17 cellular contexts compared by ENCODE assay signal in genomic region chr10:7117806-7118674, GRCh38.
DNase-seq lines count a peak whose midpoint lies in the region; ATAC-seq and TF ChIP-seq lines count a peak whose summit lies in the region.
"Had no signal": no experiment of that assay in that cellular context is flagged by ENCODE, and none has a peak within 500 bp of the region (broad histone marks: within the 10 kb centered on the region; RNA-seq: fewer than 3 reads in every experiment).

No MANE protein-coding gene starts in this region.

- H3K27ac ChIP-seq in caudate nucleus (ENCODE audit: low read depth, low read length): peak overlapping the region; percentile 14
- peak overlapping the region; percentile 35 for H3K27ac ChIP-seq in layer of hippocampus (ENCODE audit: low read depth, low read length)
- H3K27ac ChIP-seq: A549 had no signal

- no peaks in the 10 kb centered on the region for H3K27me3 ChIP-seq in layer of hippocampus (ENCODE audit: control insufficient read depth, insufficient read depth, low read length)

- intact Hi-C loops in posterior cingulate gyrus (cut with DNase I): no loop called here
- intact Hi-C loops in CD14-positive monocyte (cut with micrococcal nuclease): no loop called here
- intact Hi-C loops in natural killer cell (cut with micrococcal nuclease): no loop called here

- no peaks in the 10 kb centered on the region for H3K36me3 Mint-ChIP-seq in activated naive CD8-positive, alpha-beta T cell treated with anti-CD3 and anti-CD28 coated beads for 36 hours
- H3K36me3 Mint-ChIP-seq in CD14-positive monocyte: no peaks in the 10 kb centered on the region
- H3K36me3 Mint-ChIP-seq in natural killer cell: no peaks in the 10 kb centered on the region
- H3K36me3 Mint-ChIP-seq: CD4-positive, CD25-positive, alpha-beta regulatory T cell had no signal

- DNase-seq in MV-4-11 (lab: John Stamatoyannopoulos, UW) (peak; percentile 33), caudate nucleus (lab: John Stamatoyannopoulos, UW) (peak in 29 of 61 donors; percentile 2 to 55 (median 23)), posterior cingulate gyrus (peak in 7 of 10 donors; percentile 20 to 69 (median 34)), HPDE6-E6E7 (ENCODE audit: extremely low spot score) (no peak), CD14-positive monocyte (ENCODE audit: low spot score) (no peak), natural killer cell (no peak)
- DNase-seq in activated naive CD8-positive, alpha-beta T cell treated with anti-CD3 and anti-CD28 coated beads for 36 hours: no peak
- DNase-seq: CD4-positive, CD25-positive, alpha-beta regulatory T cell; HFFc6; KG1; NCI-H1092; NCI-H2171; NCI-H446 treated with DMSO at 0.1 percent for 48 hours; NCI-H774; SHP77 treated with DMSO at 0.1 percent for 48 hours had no signal

- H3K27ac Mint-ChIP-seq in activated naive CD8-positive, alpha-beta T cell treated with anti-CD3 and anti-CD28 coated beads for 36 hours: no peak overlapping the region
- H3K27ac Mint-ChIP-seq in CD14-positive monocyte (peak overlapping the region in 1 of 7 donors; percentile 73), natural killer cell (peak overlapping the region in 1 of 2 donors; percentile 10)
- H3K27ac Mint-ChIP-seq: HFFc6 had no signal

- TF ChIP-seq CTCF in CD14-positive monocyte (IDR thresholded peaks at IDR 0.05): no peak
- TF ChIP-seq CTCF in natural killer cell (IDR thresholded peaks at IDR 0.05): no peak

- no peaks in the 10 kb centered on the region for H3K27me3 Mint-ChIP-seq in activated naive CD8-positive, alpha-beta T cell treated with anti-CD3 and anti-CD28 coated beads for 36 hours
- peaks cover 0 to 2% (median 0%) of the 10 kb centered on the region in 3 donors for H3K27me3 Mint-ChIP-seq in CD14-positive monocyte (ENCODE audit: low read depth in 3 of 3)
- no peaks in the 10 kb centered on the region for H3K27me3 Mint-ChIP-seq in natural killer cell (ENCODE audit: low read depth in 2 of 2)

- ATAC-seq in natural killer cell: no peak
- ATAC-seq: A549 had no signal

- H3K9me3 Mint-ChIP-seq in activated naive CD8-positive, alpha-beta T cell treated with anti-CD3 and anti-CD28 coated beads for 36 hours: no peaks in the 10 kb centered on the region
- H3K9me3 Mint-ChIP-seq in CD14-positive monocyte (peaks cover 0 to 1% (median 0%) of the 10 kb centered on the region in 7 donors), natural killer cell (no peaks in the 10 kb centered on the region)
- H3K9me3 Mint-ChIP-seq: CD4-positive, CD25-positive, alpha-beta regulatory T cell had no signal

- no peak overlapping the region for H3K4me3 Mint-ChIP-seq in activated naive CD8-positive, alpha-beta T cell treated with anti-CD3 and anti-CD28 coated beads for 36 hours
- H3K4me3 Mint-ChIP-seq in CD14-positive monocyte (no peak overlapping the region), natural killer cell (no peak overlapping the region)
- H3K4me3 Mint-ChIP-seq: CD4-positive, CD25-positive, alpha-beta regulatory T cell; HFFc6 had no signal

- peaks cover 3% of the 10 kb centered on the region for H3K4me1 Mint-ChIP-seq in activated naive CD8-positive, alpha-beta T cell treated with anti-CD3 and anti-CD28 coated beads for 36 hours
- H3K4me1 Mint-ChIP-seq in CD14-positive monocyte: peaks cover 6% of the 10 kb centered on the region
- H3K4me1 Mint-ChIP-seq in natural killer cell: peaks cover 7 to 8% of the 10 kb centered on the region in 2 donors

Comparison
In these comparisons a context has a peak if more than half of its experiments do, and no peak if none do; other contexts are left out.
1. DNase-seq: peak in MV-4-11 (single experiment) and posterior cingulate gyrus (7 of 10); none in activated naive CD8-positive, alpha-beta T cell treated with anti-CD3 and anti-CD28 coated beads for 36 hours (single experiment), HPDE6-E6E7 (single experiment), CD14-positive monocyte (single experiment) and natural killer cell (single experiment).